In the genomic region with DNA sequence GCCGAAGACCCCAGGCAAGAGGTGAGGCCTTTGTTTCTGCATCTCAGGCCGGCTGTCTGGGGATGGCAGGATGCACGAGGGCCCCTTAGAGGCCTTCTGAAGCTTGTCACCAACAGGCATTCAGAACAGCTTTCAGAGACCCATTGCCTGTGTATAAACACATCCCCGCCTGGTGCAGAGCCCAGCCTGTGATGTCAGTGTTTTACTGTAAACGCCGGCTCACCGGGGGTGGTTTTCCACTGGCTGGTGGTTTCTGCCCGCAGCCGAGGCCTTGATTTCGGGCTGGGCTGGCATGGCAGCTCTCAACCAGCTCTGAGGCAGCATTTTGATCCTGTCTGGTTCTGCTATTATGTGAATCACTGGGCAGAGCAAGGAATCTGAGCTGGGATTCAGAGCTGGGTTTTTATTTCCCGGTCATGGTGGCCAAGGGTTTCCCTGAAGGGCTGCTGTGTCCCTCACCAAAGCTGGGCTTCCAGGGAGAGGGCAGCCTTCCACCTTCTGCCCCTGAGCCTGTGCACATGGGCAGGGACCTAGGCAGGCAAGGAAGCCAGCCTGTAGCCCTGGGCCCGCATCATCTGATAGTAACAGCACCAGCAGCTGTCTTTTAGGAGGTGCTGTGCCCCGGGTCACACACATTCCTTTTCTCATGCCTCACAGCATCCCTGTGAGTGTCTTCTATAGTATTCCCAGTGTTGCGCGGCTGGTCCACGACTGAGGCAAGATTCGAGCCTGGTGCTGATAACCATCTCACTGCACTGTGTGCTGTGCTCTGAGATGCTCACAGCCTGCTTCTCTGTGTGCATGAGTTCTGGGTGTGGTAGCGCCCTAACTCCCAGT, we compare ENCODE assay signal across 2 cellular contexts.
A peak's percentile ranks its signal among the peaks of the same experiment; 100 is the strongest.
TF ChIP-seq lines count a peak whose summit lies in the region.

No MANE protein-coding gene starts in this region.

TF ChIP-seq in endothelial cell of umbilical vein, 7 proteins besides CTCF, POLR2A, EP300 and RAD21 (continued from another document):
- TF ChIP-seq GATA2 (IDR thresholded peaks at IDR 0.05; ENCODE audit: insufficient read depth, insufficient read length, low read depth, low read length), result peak; percentile 84

TF ChIP-seq in SK-N-SH treated with all-trans-retinoic acid at 6 μM for 48 hours, 23 proteins besides CTCF, POLR2A, EP300 and RAD21 (continued from another document):
- TF ChIP-seq RARB (CRISPR knock-in tag; IDR thresholded peaks at IDR 0.05) (no peak), POU6F1 (CRISPR knock-in tag; IDR thresholded peaks at IDR 0.05; ENCODE audit: borderline replicate concordance, low read depth) (no peak), OSR1 (CRISPR knock-in tag; IDR thresholded peaks at IDR 0.05) (no peak), SNAI2 (CRISPR knock-in tag; IDR thresholded peaks at IDR 0.05) (no peak), TCF4 (CRISPR knock-in tag; IDR thresholded peaks at IDR 0.05; ENCODE audit: borderline replicate concordance) (no peak), ISL1 (CRISPR knock-in tag; IDR thresholded peaks at IDR 0.05) (no peak), ARNTL (CRISPR knock-in tag; IDR thresholded peaks at IDR 0.05; ENCODE audit: borderline replicate concordance, low read depth) (no peak), ZNF8 (CRISPR knock-in tag; IDR thresholded peaks at IDR 0.05) (no peak), TOX (CRISPR knock-in tag; IDR thresholded peaks at IDR 0.05; ENCODE audit: borderline replicate concordance) (no peak), ESRRG (CRISPR knock-in tag; IDR thresholded peaks at IDR 0.05) (no peak), CSDC2 (CRISPR knock-in tag; IDR thresholded peaks at IDR 0.05) (no peak), GLIS3 (CRISPR knock-in tag; IDR thresholded peaks at IDR 0.05) (no peak)
- TF ChIP-seq, protein P1, sequence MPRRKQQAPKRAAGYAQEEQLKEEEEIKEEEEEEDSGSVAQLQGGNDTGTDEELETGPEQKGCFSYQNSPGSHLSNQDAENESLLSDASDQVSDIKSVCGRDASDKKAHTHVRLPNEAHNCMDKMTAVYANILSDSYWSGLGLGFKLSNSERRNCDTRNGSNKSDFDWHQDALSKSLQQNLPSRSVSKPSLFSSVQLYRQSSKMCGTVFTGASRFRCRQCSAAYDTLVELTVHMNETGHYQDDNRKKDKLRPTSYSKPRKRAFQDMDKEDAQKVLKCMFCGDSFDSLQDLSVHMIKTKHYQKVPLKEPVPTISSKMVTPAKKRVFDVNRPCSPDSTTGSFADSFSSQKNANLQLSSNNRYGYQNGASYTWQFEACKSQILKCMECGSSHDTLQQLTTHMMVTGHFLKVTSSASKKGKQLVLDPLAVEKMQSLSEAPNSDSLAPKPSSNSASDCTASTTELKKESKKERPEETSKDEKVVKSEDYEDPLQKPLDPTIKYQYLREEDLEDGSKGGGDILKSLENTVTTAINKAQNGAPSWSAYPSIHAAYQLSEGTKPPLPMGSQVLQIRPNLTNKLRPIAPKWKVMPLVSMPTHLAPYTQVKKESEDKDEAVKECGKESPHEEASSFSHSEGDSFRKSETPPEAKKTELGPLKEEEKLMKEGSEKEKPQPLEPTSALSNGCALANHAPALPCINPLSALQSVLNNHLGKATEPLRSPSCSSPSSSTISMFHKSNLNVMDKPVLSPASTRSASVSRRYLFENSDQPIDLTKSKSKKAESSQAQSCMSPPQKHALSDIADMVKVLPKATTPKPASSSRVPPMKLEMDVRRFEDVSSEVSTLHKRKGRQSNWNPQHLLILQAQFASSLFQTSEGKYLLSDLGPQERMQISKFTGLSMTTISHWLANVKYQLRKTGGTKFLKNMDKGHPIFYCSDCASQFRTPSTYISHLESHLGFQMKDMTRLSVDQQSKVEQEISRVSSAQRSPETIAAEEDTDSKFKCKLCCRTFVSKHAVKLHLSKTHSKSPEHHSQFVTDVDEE (CRISPR knock-in tag; IDR thresholded peaks at IDR 0.05), result no peak
